ENCODE assay signal across 8 cellular contexts in the genomic region with DNA sequence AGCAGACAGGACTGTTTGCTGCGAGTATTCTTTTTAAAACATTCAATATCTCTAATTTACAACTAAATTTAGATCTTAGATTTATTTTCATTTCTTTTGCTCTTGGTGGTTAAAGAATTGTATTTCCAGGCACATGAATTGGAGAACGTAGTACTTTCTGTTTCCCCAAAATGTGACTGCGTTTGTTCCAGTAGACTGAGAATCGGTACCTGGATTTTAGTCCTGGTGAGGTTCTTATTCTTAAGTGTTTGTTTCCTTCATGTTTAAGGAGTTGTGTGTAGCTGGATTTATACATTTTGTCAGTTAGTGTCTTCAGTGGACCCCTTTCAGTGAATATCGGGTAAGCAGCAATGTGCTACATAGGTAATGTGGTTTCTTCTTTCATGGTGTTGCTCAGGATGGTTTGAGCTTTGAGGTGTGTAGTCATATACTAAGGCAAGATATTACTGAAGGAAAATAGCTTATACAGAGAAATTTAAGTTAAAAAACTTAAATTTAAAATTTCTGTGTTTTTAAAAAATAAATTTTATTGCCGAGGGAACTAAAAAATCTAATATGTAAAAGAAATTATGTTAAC. TPM values are rescaled to one million over a fixed set of nuclear protein-coding genes. Genes with fewer than 3 reads are reported as not detected.
A peak's percentile ranks its signal among the peaks of the same experiment; 100 is the strongest.
DNase-seq lines count a peak whose midpoint lies in the region; ATAC-seq and TF ChIP-seq lines count a peak whose summit lies in the region.

No MANE protein-coding gene starts in this region.

- H3K4me3 ChIP-seq in right atrium auricular region = peak overlapping the region; percentile 73 to 83
- H3K4me3 ChIP-seq in adrenal gland = peak overlapping the region in 2 of 4 donors; percentile 74 to 78
- peak overlapping the region; percentile 66 to 72 (median 71) for H3K4me3 ChIP-seq in right lobe of liver

- ATAC-seq in left cardiac atrium = no peak
- ATAC-seq in right lobe of liver = no peak
- ATAC-seq in GM18505 (IDR thresholded peaks at IDR 0.05; ENCODE audit: unreplicated experiment) = no peak

- TF ChIP-seq CTCF in right atrium auricular region (IDR thresholded peaks at IDR 0.05) (no peak), adrenal gland (IDR thresholded peaks at IDR 0.05) (no peak), right lobe of liver (IDR thresholded peaks at IDR 0.05) (no peak)

- 18 to 28% (median 23%) methylated on average over 6 of the region's 6 CpGs for WGBS in adrenal gland, 4 donors
- 11% methylated on average over 6 of the region's 6 CpGs for WGBS in right lobe of liver (ENCODE audit: insufficient coverage, low coverage, low lambda C conversion rate, missing lambda C conversion rate)

- H3K9me3 ChIP-seq in right atrium auricular region (no peaks in the 10 kb centered on the region), adrenal gland (replicated peaks in 1 of 3) (no peaks in the 10 kb centered on the region), right lobe of liver (no peaks in the 10 kb centered on the region)

- DNase-seq in right atrium auricular region (ENCODE audit: low spot score) (no peak), left cardiac atrium (no peak), adrenal gland (no peak), right lobe of liver (no peak), superior temporal gyrus (ENCODE audit: extremely low spot score) (no peak), MV-4-11 (lab: John Stamatoyannopoulos, UW) (no peak), AG20443 (ENCODE audit: low spot score) (no peak)

- H3K27ac ChIP-seq in right atrium auricular region (peak overlapping the region in 1 of 2 donors; percentile 97), adrenal gland (peak overlapping the region; percentile 94 to 99 (median 97)), right lobe of liver (peak overlapping the region; percentile 82 to 94 (median 91))

- TF ChIP-seq POLR2A in adrenal gland (IDR thresholded peaks at IDR 0.05) (no peak), right lobe of liver (IDR thresholded peaks at IDR 0.05) (no peak), GM18505 (IDR thresholded peaks at IDR 0.05; ENCODE audit: borderline replicate concordance, extremely low read depth, insufficient read depth, insufficient read length) (no peak)

- peaks cover 0 to 50% of the 10 kb centered on the region in 2 donors for H3K4me1 ChIP-seq in right atrium auricular region
- H3K4me1 ChIP-seq in adrenal gland (replicated peaks in 1 of 2) = peaks cover 38 to 79% of the 10 kb centered on the region in 2 donors
- peaks cover 0 to 31% (median 2%) of the 10 kb centered on the region in 4 donors for H3K4me1 ChIP-seq in right lobe of liver

- H3K27me3 ChIP-seq in right atrium auricular region (no peaks in the 10 kb centered on the region), adrenal gland (no peaks in the 10 kb centered on the region), right lobe of liver (no peaks in the 10 kb centered on the region)

- H3K36me3 ChIP-seq in right atrium auricular region = no peaks in the 10 kb centered on the region
- H3K36me3 ChIP-seq in adrenal gland (replicated peaks in 1 of 2) = no peaks in the 10 kb centered on the region
- H3K36me3 ChIP-seq in right lobe of liver = no peaks in the 10 kb centered on the region

- intact Hi-C loops in left cardiac atrium (cut with DNase I) (loop anchor here in 1 of 2 donors (5.0 kb wide), 1 partner anchor 121 kb away; a partner anchor contains a TSS), adrenal gland (cut with DNase I) (no loop called here), right lobe of liver (cut with DNase I) (no loop called here)

RNA-seq across cellular contexts. Expression of a gene that starts 6.8 kb away (rescaled TPM):
- total RNA-seq in right atrium auricular region (10 to 100 TPM; 18.2 to 18.4 TPM), left cardiac atrium (10 to 100 TPM; 19.9 to 27.5 TPM), adrenal gland (10 to 100 TPM; 16.1 to 62.9 (median 38.2) TPM), right lobe of liver (10 to 100 TPM; 11.8 to 27.0 (median 19.3) TPM)
- 10 to 100 TPM; 13.0 to 34.2 (median 21.6) TPM for polyA plus RNA-seq in adrenal gland

RNA-seq across cellular contexts. Expression of a gene that starts 7.0 kb away (rescaled TPM):
- total RNA-seq in right atrium auricular region (10 to 100 TPM in 1 of 2 donors, 1 to 10 TPM in 1; 6.9 to 10.3 TPM), left cardiac atrium (10 to 100 TPM; 10.3 to 17.5 TPM), adrenal gland (1 to 10 TPM; 1.6 to 9.0 (median 4.6) TPM), right lobe of liver (1 to 10 TPM in 4 of 6 experiments, under 1 TPM in 2; 0.80 to 3.4 (median 1.4) TPM)
- polyA plus RNA-seq in adrenal gland = 1 to 10 TPM; 2.0 to 4.4 (median 4.1) TPM
